Comparison of ENCODE assay signal across 7 cellular contexts in the genomic region with DNA sequence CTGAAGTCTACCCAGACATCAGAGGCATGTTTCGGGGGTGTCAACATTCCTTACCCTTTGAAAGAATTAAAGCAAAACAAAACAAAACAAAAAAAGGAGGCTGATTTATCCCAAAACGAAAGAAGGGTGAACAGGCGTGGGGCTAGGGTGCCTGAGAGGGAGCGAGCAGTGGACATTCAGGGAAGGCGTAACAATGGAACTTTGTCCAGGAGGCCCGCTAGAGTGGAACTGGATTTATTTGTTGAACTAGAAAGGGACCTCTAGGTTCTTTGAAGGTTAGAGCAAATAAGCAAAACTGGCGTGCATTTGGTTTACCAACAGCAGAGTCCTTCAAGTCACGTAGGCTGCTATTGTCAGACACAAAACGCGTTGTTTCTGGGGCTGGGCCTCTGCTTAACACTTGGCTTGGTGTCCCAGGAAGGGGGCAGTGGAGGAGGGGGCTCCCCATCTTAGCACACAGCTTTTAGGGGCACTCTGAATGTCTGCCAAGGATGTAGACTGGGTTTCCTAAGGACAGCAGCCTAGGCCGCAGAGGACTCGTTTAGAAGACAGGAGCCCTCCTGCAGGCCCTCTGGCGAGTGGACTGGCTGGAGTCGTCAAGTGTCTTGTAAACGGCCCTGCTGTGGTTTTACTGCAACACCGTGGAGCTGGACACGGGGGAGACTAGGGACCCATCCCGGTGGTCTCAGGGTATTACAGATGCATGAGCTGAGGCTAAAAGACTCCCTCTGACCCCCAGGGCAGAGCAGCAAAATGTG.
DNase-seq lines count a peak whose midpoint lies in the region; FAIRE-seq and TF ChIP-seq lines count a peak whose summit lies in the region.

No MANE protein-coding gene starts in this region.

- intact Hi-C loops in adrenal gland (cut with DNase I): loop anchor here in 1 of 2 donors (5.0 kb wide), 2 partner anchors 446 to 546 kb away; no protein-coding TSS in a partner anchor

- peaks cover 33% of the 10 kb centered on the region for H3K4me1 ChIP-seq in HUES64 (ENCODE audit: insufficient read depth, low read length)
- peaks cover 0 to 15% of the 10 kb centered on the region in 2 donors for H3K4me1 ChIP-seq in adrenal gland (replicated peaks in 1 of 2)
- H3K4me1 ChIP-seq in keratinocyte (ENCODE audit: control insufficient read depth, extremely low read depth, insufficient read depth, low read length): peaks cover 22% of the 10 kb centered on the region
- peaks cover 32% of the 10 kb centered on the region for H3K4me1 ChIP-seq in stomach smooth muscle (ENCODE audit: control insufficient read depth, insufficient read depth, low read length)

- WGBS in HUES64: 80% methylated on average over 18 of the region's 18 CpGs
- 50 to 62% (median 53%) methylated on average over 12 to 18 of the region's 18 CpGs for WGBS in adrenal gland, 4 donors

- no peak for FAIRE-seq in keratinocyte (lab: Jason Lieb, UNC)

- H3K36me3 ChIP-seq in HUES64 (ENCODE audit: insufficient read depth, low read length) (no peaks in the 10 kb centered on the region), adrenal gland (replicated peaks in 1 of 2) (no peaks in the 10 kb centered on the region), keratinocyte (ENCODE audit: control insufficient read depth in 2 of 2, extremely low read depth in 1 of 2, insufficient read depth in 2 of 2, low read length in 2 of 2) (no peaks in the 10 kb centered on the region), stomach smooth muscle (ENCODE audit: control insufficient read depth in 2 of 2, insufficient read depth in 2 of 2, low read length in 2 of 2) (no peaks in the 10 kb centered on the region)

- 0 out of 2 replicates have a peak overlapping the region, but pooled peaks have one; percentile 37 for H3K9ac ChIP-seq in HUES64 (ENCODE audit: low read depth, low read length)
- H3K9ac ChIP-seq in keratinocyte (ENCODE audit: control insufficient read depth, extremely low read depth, insufficient read depth, low read length): peak overlapping the region; percentile 85
- H3K9ac ChIP-seq in stomach smooth muscle (ENCODE audit: low read length in 2 of 2): peak overlapping the region; percentile 80 to 84

- H3K4me2 ChIP-seq in keratinocyte (ENCODE audit: control insufficient read depth, extremely low read depth, insufficient read depth, low read depth, low read length): peak overlapping the region; percentile 99

- H3K9me3 ChIP-seq in HUES64 (ENCODE audit: insufficient read depth, low read depth, low read length) (peaks cover 8% of the 10 kb centered on the region), adrenal gland (replicated peaks in 1 of 3) (no peaks in the 10 kb centered on the region), keratinocyte (ENCODE audit: control insufficient read depth, low read depth, low read length) (no peaks in the 10 kb centered on the region), stomach smooth muscle (ENCODE audit: control insufficient read depth in 2 of 2, low read length in 2 of 2) (no peaks in the 10 kb centered on the region)

- no peaks in the 10 kb centered on the region for H4K20me1 ChIP-seq in keratinocyte (ENCODE audit: control insufficient read depth, extremely low read depth, insufficient read depth, low read length)

- no peaks in the 10 kb centered on the region for H3K9me1 ChIP-seq in keratinocyte (ENCODE audit: control insufficient read depth, extremely low read depth, insufficient read depth, low read length)

- H3K4me3 ChIP-seq in HUES64 (ENCODE audit: low read length) (no peak overlapping the region), adrenal gland (peak overlapping the region in 1 of 4 donors; percentile 43), keratinocyte (ENCODE audit: control insufficient read depth in 2 of 3, extremely low read depth in 1 of 3, insufficient read depth in 2 of 3, low read depth in 1 of 3, low read length in 3 of 3) (no peak overlapping the region), stomach smooth muscle (ENCODE audit: low read length in 2 of 2) (peak overlapping the region; percentile 41 to 83)

- no peak for TF ChIP-seq POLR2A in adrenal gland (IDR thresholded peaks at IDR 0.05)

- H3K27ac ChIP-seq in HUES64 (ENCODE audit: low read depth, low read length) (no peak overlapping the region), adrenal gland (peak overlapping the region; percentile 80 to 94 (median 83)), keratinocyte (ENCODE audit: control insufficient read depth, insufficient read depth, low read length) (no peak overlapping the region), stomach smooth muscle (ENCODE audit: low read length) (peak overlapping the region; percentile 96)

- H3K79me2 ChIP-seq in keratinocyte (ENCODE audit: control insufficient read depth, insufficient read depth, low read length): no peaks in the 10 kb centered on the region

- no peak for TF ChIP-seq CTCF in adrenal gland (IDR thresholded peaks at IDR 0.05)
- TF ChIP-seq CTCF in keratinocyte (optimal IDR thresholded peaks at IDR 0.05 in 1 of 3, IDR thresholded peaks at IDR 0.05 in 1 of 3, conservative IDR thresholded peaks at IDR 0.05 in 1 of 3; ENCODE audit: extremely low read depth in 1 of 3, insufficient read depth in 2 of 3, low read length in 3 of 3): no peak

- dilution Hi-C loops in keratinocyte (cut with MboI; ENCODE audit: extremely low pct_ligation_motif_present, low sequenced_read_pairs): no loop called here

- DNase-seq in adrenal gland (peak in 5 of 7 donors; percentile 14 to 54 (median 20)), keratinocyte (ENCODE audit: low read depth, low spot score) (no peak), putamen (ENCODE audit: low spot score) (no peak), NCI-H1105 treated with DMSO at 0.1 percent for 48 hours (lab: John Stamatoyannopoulos, UW) (no peak), SW 1271 (lab: John Stamatoyannopoulos, UW) (no peak)

- H3K27me3 ChIP-seq in HUES64 (ENCODE audit: insufficient read depth, low read length): no peaks in the 10 kb centered on the region
- H3K27me3 ChIP-seq in adrenal gland: no peaks in the 10 kb centered on the region
- no peaks in the 10 kb centered on the region for H3K27me3 ChIP-seq in keratinocyte (ENCODE audit: control insufficient read depth, extremely low read depth, insufficient read depth, low read length)
- H3K27me3 ChIP-seq in stomach smooth muscle (ENCODE audit: control insufficient read depth in 1 of 2, insufficient read depth in 2 of 2, low read length in 2 of 2): no peaks in the 10 kb centered on the region

- H2AFZ ChIP-seq in keratinocyte (ENCODE audit: control insufficient read depth, low read length): peak overlapping the region; percentile 22

Comparison
In these comparisons a context has a peak if more than half of its experiments do, and no peak if none do; other contexts are left out.
1. H3K27ac ChIP-seq: peak in adrenal gland (5 of 5) and stomach smooth muscle (single experiment); none in HUES64 (single experiment) and keratinocyte (single experiment).
2. H3K4me3 ChIP-seq: peak in stomach smooth muscle (2 of 2); none in HUES64 (single experiment) and keratinocyte (0 of 3).
3. DNase-seq: peak in adrenal gland (5 of 7); none in keratinocyte (single experiment), putamen (single experiment), NCI-H1105 treated with DMSO at 0.1 percent for 48 hours (single experiment) and SW 1271 (0 of 2).
4. Peak in every context shown above with its lines, with median percentiles within 50 percentile points of each other: H3K9ac ChIP-seq.